ENCODE assay signal across 8 cellular contexts in the genomic region with DNA sequence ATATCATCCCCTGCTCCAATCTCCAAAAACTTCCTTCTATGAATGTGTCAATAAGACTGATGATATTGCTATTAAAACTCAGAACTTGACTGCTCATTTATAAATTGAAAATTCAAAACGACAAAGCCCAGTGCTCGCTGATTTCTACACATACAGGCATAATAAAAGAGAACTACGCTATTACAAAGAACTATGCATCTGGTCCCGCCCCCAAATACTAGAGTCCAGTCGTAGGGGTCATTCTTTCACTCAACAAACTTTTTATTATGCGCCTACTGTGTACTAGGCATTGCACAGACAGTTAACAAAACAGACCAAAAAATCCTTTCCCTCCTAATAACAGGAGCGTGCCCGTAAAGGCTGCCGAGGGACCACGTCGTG. TPM values are rescaled to one million over a fixed set of nuclear protein-coding genes. Genes with fewer than 3 reads are reported as not detected.
A peak's percentile ranks its signal among the peaks of the same experiment; 100 is the strongest.
DNase-seq lines count a peak whose midpoint lies in the region; ATAC-seq, FAIRE-seq and TF ChIP-seq lines count a peak whose summit lies in the region.

No MANE protein-coding gene starts in this region.

- H2AK5ac ChIP-seq in H1 (ENCODE audit: low read depth, low read length) (no peak overlapping the region), neuronal stem cell (ENCODE audit: low read depth, low read length) (no peak overlapping the region)

- DNase-seq in AG04450 (ENCODE audit: low read depth, low spot score) (no peak), NCI-H510A treated with DMSO at 0.1 percent for 48 hours (lab: John Stamatoyannopoulos, UW) (peak; percentile 35), H1 (ENCODE audit: low read depth in 1 of 2, low spot score in 2 of 2) (no peak), neuronal stem cell (ENCODE audit: low spot score) (no peak), iPS-NIHi7 (ENCODE audit: extremely low spot score) (no peak)

- H3K23me2 ChIP-seq in H1 (ENCODE audit: low read depth, low read length): peaks cover 4% of the 10 kb centered on the region; the same call in 1 of the 2 replicates

- peaks cover 0 to 15% of the 10 kb centered on the region in 2 experiments; a peak in 1 of 4 replicates for H3K79me2 ChIP-seq in H1 (ENCODE audit: control insufficient read depth in 1 of 2, insufficient read depth in 2 of 2, low read length in 2 of 2)

- peak overlapping the region; percentile 86 to 91 for H3K4me2 ChIP-seq in H1 (ENCODE audit: insufficient read depth in 1 of 2, low read depth in 2 of 2, low read length in 2 of 2)
- H3K4me2 ChIP-seq in neuronal stem cell (ENCODE audit: insufficient read depth, low read length, poor library complexity, severe bottlenecking): peak overlapping the region; percentile 66

- POLR2A ChIA-PET in AG04450 (lab: Yijun Ruan, JAX): no interaction called here
- POLR2A ChIA-PET in H1 (lab: Charles Lee; ENCODE audit: partially characterized antibody): interaction anchor here (0.5 kb wide), 1 partner anchor 9 kb away, joined by 3 read pairs; no protein-coding TSS in a partner anchor

- FAIRE-seq in H1 (lab: Jason Lieb, UNC): no peak

- peak overlapping the region; percentile 91 for H4K91ac ChIP-seq in H1 (replicated peaks; ENCODE audit: insufficient read length, low read length)
- no peak overlapping the region for H4K91ac ChIP-seq in neuronal stem cell (ENCODE audit: low read depth, low read length, poor library complexity)

- H2BK15ac ChIP-seq in H1 (ENCODE audit: low read length) (no peak overlapping the region), neuronal stem cell (ENCODE audit: low read length) (no peak overlapping the region)

- CTCF ChIA-PET in AG04450 (lab: Charles Lee) (interaction anchor here (1.0 kb wide), 1 partner anchor 301 kb away, joined by 6 read pairs; no protein-coding TSS in a partner anchor), H1 (lab: Charles Lee; ENCODE audit: partially characterized antibody) (no interaction called here)

- ATAC-seq in GM21360 (IDR thresholded peaks at IDR 0.05; ENCODE audit: unreplicated experiment) (peak; percentile 6), HG03432 (IDR thresholded peaks at IDR 0.05; ENCODE audit: unreplicated experiment) (no peak), HG03565 (IDR thresholded peaks at IDR 0.05; ENCODE audit: unreplicated experiment) (no peak)

- H3K27me3 ChIP-seq in AG04450 (ENCODE audit: control insufficient read depth, insufficient read depth, low read length): no peaks in the 10 kb centered on the region
- peaks cover 11 to 18% (median 14%) of the 10 kb centered on the region in 4 experiments for H3K27me3 ChIP-seq in H1 (replicated peaks in 1 of 4; ENCODE audit: control insufficient read depth in 3 of 4, extremely low read depth in 1 of 4, insufficient read depth in 3 of 4, low read length in 3 of 4)
- no peaks in the 10 kb centered on the region for H3K27me3 ChIP-seq in neuronal stem cell (ENCODE audit: control insufficient read depth in 3 of 3, insufficient read depth in 3 of 3, low read depth in 1 of 3, low read length in 3 of 3)

- H3K23ac ChIP-seq in H1 (ENCODE audit: insufficient read length) (no peak overlapping the region), neuronal stem cell (ENCODE audit: low read depth, low read length, poor library complexity) (peak overlapping the region; percentile 97)

- no peak for TF ChIP-seq POLR2A in H1 (IDR thresholded peaks at IDR 0.05; ENCODE audit: control extremely low read depth in 1 of 2, low read depth in 2 of 2, low read length in 2 of 2)

- H3K27ac ChIP-seq in AG04450 (ENCODE audit: low read depth, low read length): peak overlapping the region; percentile 78
- peak overlapping the region; percentile 76; the same call in 1 of the 2 replicates for H3K27ac ChIP-seq in H1 (ENCODE audit: low read depth, low read length)
- peak overlapping the region; percentile 70 for H3K27ac ChIP-seq in neuronal stem cell (replicated peaks; ENCODE audit: low read length)

- H2BK120ac ChIP-seq in H1 (replicated peaks; ENCODE audit: low read depth, low read length) (peak overlapping the region; percentile 60), neuronal stem cell (ENCODE audit: low read depth, low read length) (peak overlapping the region; percentile 100)

- no peak for TF ChIP-seq RAD21 in H1 (IDR thresholded peaks at IDR 0.05 in 1 of 2, conservative IDR thresholded peaks at IDR 0.05 in 1 of 2; ENCODE audit: low read depth in 2 of 2, low read length in 2 of 2)

- no peak for TF ChIP-seq EP300 in H1 (IDR thresholded peaks at IDR 0.05; ENCODE audit: borderline replicate concordance in 1 of 2, low read depth in 2 of 2, low read length in 2 of 2)

- TF ChIP-seq CTCF in AG04450 (IDR thresholded peaks at IDR 0.05; ENCODE audit: low read depth, low read length) (no peak), H1 (IDR thresholded peaks at IDR 0.05; ENCODE audit: control extremely low read depth in 1 of 3, insufficient read depth in 1 of 3, low read depth in 1 of 3, low read length in 3 of 3) (no peak)

- peak overlapping the region; percentile 62 for H3K4ac ChIP-seq in H1 (replicated peaks; ENCODE audit: insufficient read length, low read depth, low read length)
- H3K4ac ChIP-seq in neuronal stem cell (ENCODE audit: low read length): no peak overlapping the region

- H2BK20ac ChIP-seq in H1 (ENCODE audit: low read length): no peak overlapping the region

- H3K14ac ChIP-seq in H1 (ENCODE audit: insufficient read length) (no peak overlapping the region), neuronal stem cell (ENCODE audit: low read length) (no peak overlapping the region)

- peak overlapping the region in 3 of 4 experiments; percentile 61 to 94 (median 90); a peak in 5 of 7 replicates for H3K9ac ChIP-seq in H1 (replicated peaks in 1 of 4; ENCODE audit: extremely low read depth in 1 of 4, low read depth in 3 of 4, low read length in 3 of 4)
- peak overlapping the region; percentile 94 for H3K9ac ChIP-seq in neuronal stem cell (ENCODE audit: low read depth, low read length, poor library complexity)

- H2BK12ac ChIP-seq in H1 (ENCODE audit: low read depth, low read length) (no peak overlapping the region), neuronal stem cell (ENCODE audit: low read length) (no peak overlapping the region)

- H3K36me3 ChIP-seq in H1 (ENCODE audit: control insufficient read depth in 2 of 4, insufficient read depth in 4 of 4, low read length in 3 of 4) (no peaks in the 10 kb centered on the region), neuronal stem cell (replicated peaks in 1 of 2; ENCODE audit: control insufficient read depth in 2 of 2, insufficient read depth in 2 of 2, low read length in 2 of 2) (no peaks in the 10 kb centered on the region)

- H3K4me3 ChIP-seq in AG04450 (ENCODE audit: low read depth, low read length) (peak overlapping the region; percentile 95), H1 (ENCODE audit: extremely low read depth in 1 of 4, insufficient read depth in 2 of 4, low read depth in 3 of 4, low read length in 4 of 4) (peak overlapping the region; percentile 56 to 89 (median 82)), neuronal stem cell (ENCODE audit: low read length in 2 of 2) (peak overlapping the region; percentile 95 to 98)

- peak overlapping the region; percentile 72 for H4K5ac ChIP-seq in H1 (ENCODE audit: insufficient read length, low read depth, low read length)

- H3K79me1 ChIP-seq in H1 (ENCODE audit: low read depth, low read length) (no peaks in the 10 kb centered on the region), neuronal stem cell (ENCODE audit: low read depth, low read length) (peaks cover 2% of the 10 kb centered on the region)

- H4K8ac ChIP-seq in H1 (ENCODE audit: extremely low read depth, insufficient read depth, low read length): peak overlapping the region; percentile 84; the same call in 1 of the 2 replicates
- no peak overlapping the region for H4K8ac ChIP-seq in neuronal stem cell (ENCODE audit: low read depth, low read length)

- 9% methylated on average over 11 of the region's 11 CpGs; no CpG with 5 or more reads in 1 of the 2 experiments for WGBS in H1 (ENCODE audit: extremely low coverage in 1 of 2, insufficient coverage in 1 of 2, insufficient read length in 1 of 2, insufficient replicate concordance in 2 of 2, low coverage in 1 of 2, low lambda C conversion rate in 2 of 2, missing lambda C conversion rate in 1 of 2), 2 experiments
- WGBS in neuronal stem cell (ENCODE audit: extremely low coverage in 2 of 2, insufficient read length in 2 of 2, insufficient replicate concordance in 1 of 2), 2 donors: no CpG with 5 or more reads among the region's 11 CpGs

- H2AFZ ChIP-seq in H1 (ENCODE audit: low read length) (peak overlapping the region; percentile 47; the same call in 1 of the 2 replicates), neuronal stem cell (ENCODE audit: low read length) (peak overlapping the region; percentile 99)

- H2BK5ac ChIP-seq in H1 (ENCODE audit: low read depth, low read length) (peak overlapping the region; percentile 79; the same call in 1 of the 2 replicates), neuronal stem cell (ENCODE audit: low read length) (peak overlapping the region; percentile 66)

- no peaks in the 10 kb centered on the region for H4K20me1 ChIP-seq in H1 (replicated peaks in 1 of 2; ENCODE audit: control insufficient read depth in 1 of 2, insufficient read depth in 2 of 2, low read length in 2 of 2)

- no peaks in the 10 kb centered on the region; the same call in 1 of the 2 replicates for H3K9me3 ChIP-seq in AG04450 (ENCODE audit: control insufficient read depth, insufficient read depth, low read length)
- H3K9me3 ChIP-seq in H1 (ENCODE audit: insufficient read depth in 2 of 2, low read depth in 1 of 2, low read length in 1 of 2): no peaks in the 10 kb centered on the region
- H3K9me3 ChIP-seq in neuronal stem cell (replicated peaks in 1 of 2; ENCODE audit: control insufficient read depth in 2 of 2, insufficient read depth in 1 of 2, low read depth in 1 of 2, low read length in 2 of 2): no peaks in the 10 kb centered on the region

- peak overlapping the region; percentile 62 for H3K56ac ChIP-seq in H1 (replicated peaks; ENCODE audit: insufficient read length, low read depth, low read length)

- H3K18ac ChIP-seq in H1 (ENCODE audit: extremely low read depth, low read length): peak overlapping the region; percentile 88
- H3K18ac ChIP-seq in neuronal stem cell (ENCODE audit: low read length): peak overlapping the region; percentile 97

- peaks cover 0 to 6% (median 4%) of the 10 kb centered on the region in 4 experiments; a peak in 4 of 7 replicates for H3K4me1 ChIP-seq in H1 (replicated peaks in 1 of 4; ENCODE audit: control insufficient read depth in 3 of 4, insufficient read depth in 4 of 4, low read length in 3 of 4)
- H3K4me1 ChIP-seq in neuronal stem cell (ENCODE audit: control insufficient read depth in 2 of 2, insufficient read depth in 1 of 2, low read depth in 1 of 2, low read length in 2 of 2): peaks cover 0 to 4% of the 10 kb centered on the region in 2 donors

RNA-seq across cellular contexts. Expression of gene AVEN, which starts 1.0 kb away (rescaled TPM):
- polyA plus RNA-seq in AG04450 (2011; rRNA removed) (20.6 and 22.2 TPM in 2 replicates), H1 (2011; rRNA removed) (3.7 and 5.5 TPM in 2 replicates)
- 5.3 and 7.8 TPM in 2 replicates for polyA minus RNA-seq in AG04450 (2011; rRNA and poly(A)+ RNA removed)
- 14.6 and 17.0 TPM in 2 replicates for total RNA-seq in H1 (2021; fragmentation: NEBNext Ultra II Directional; extraction: Animal tissue kit (Norgen Biotek cat#: 25700))
- 7.0 TPM for polyA plus RNA-seq in H1 (2011; cell fraction: cytosol; rRNA removed)
- 4.2 TPM for polyA plus RNA-seq in H1 (2011; cell fraction: nucleus; rRNA removed)
- 13.8 to 16.8 TPM (median 14.8 TPM) in 4 replicates for polyA plus RNA-seq in H1 (2012, experiment 1 of 2)
- polyA plus RNA-seq in H1 (2012, experiment 2 of 2): 11.9 TPM
- polyA plus RNA-seq in H1 (2013, experiment 1 of 2): 7.9 TPM
- polyA plus RNA-seq in H1 (2013, experiment 2 of 2): 7.7 TPM
- polyA minus RNA-seq in H1 (2011; rRNA and poly(A)+ RNA removed): 3.9 and 4.9 TPM in 2 replicates
- polyA minus RNA-seq in H1 (2011; cell fraction: cytosol; rRNA and poly(A)+ RNA removed): 5.1 TPM
- 7.1 TPM for polyA minus RNA-seq in H1 (2011; cell fraction: nucleus; rRNA and poly(A)+ RNA removed)
- 7.1 TPM for polyA plus RNA-seq in neuronal stem cell (2013, experiment 1 of 2)
- 6.9 TPM for polyA plus RNA-seq in neuronal stem cell (2013, experiment 2 of 2)
